ENCODE assay signal across 14 cellular contexts in the genomic region with DNA sequence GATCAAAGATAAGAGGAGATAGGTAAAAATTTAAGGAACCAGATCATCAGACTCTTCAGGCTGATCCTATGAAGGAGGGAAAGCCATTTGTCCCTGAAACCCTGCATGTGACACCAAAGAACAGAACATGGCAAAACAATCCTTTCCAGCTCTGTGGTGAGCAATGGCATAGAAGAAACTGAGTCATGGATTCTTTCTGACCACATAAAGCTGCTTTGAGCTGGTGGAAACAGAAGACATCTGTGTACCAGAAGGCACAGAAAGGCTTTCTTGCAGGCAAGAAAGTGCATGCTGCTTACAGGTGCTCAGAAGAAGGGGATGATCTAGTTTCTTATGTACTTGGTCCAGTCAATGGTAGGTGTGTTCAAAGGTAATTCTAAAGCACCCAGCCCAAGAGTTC. TPM values are rescaled to one million over a fixed set of nuclear protein-coding genes. Genes with fewer than 3 reads are reported as not detected.
DNase-seq lines count a peak whose midpoint lies in the region; ATAC-seq lines count a peak whose summit lies in the region.
"Had no signal": no experiment of that assay in that cellular context is flagged by ENCODE, and none has a peak within 500 bp of the region (broad histone marks: within the 10 kb centered on the region; RNA-seq: fewer than 3 reads in every experiment).

No MANE protein-coding gene starts in this region.

- H3K27me3 ChIP-seq in mesendoderm (ENCODE audit: insufficient read depth, low read length, poor library complexity), result no peaks in the 10 kb centered on the region

- no peak overlapping the region for H2BK15ac ChIP-seq in mesendoderm (replicated peaks; ENCODE audit: low read depth)

- no peak overlapping the region for H3K4me3 ChIP-seq in mesendoderm (ENCODE audit: low read length)

- no peak overlapping the region for H3K27ac ChIP-seq in mesendoderm (ENCODE audit: low read depth, low read length)

- H2AK5ac ChIP-seq in mesendoderm (ENCODE audit: low read length), result no peak overlapping the region

- ATAC-seq in GM18873 (IDR thresholded peaks at IDR 0.05; ENCODE audit: low FRiP score, unreplicated experiment), result no peak

- no peak overlapping the region for H3K23ac ChIP-seq in mesendoderm (ENCODE audit: low read length)

- no peak overlapping the region for H4K5ac ChIP-seq in mesendoderm (ENCODE audit: low read length)

- H3K79me2 ChIP-seq in mesendoderm (ENCODE audit: control insufficient read depth, insufficient read depth, low read length), result no peaks in the 10 kb centered on the region

- no peak overlapping the region for H3K9ac ChIP-seq in mesendoderm (ENCODE audit: low read length)

- H4K8ac ChIP-seq in mesendoderm (ENCODE audit: low read depth, low read length), result no peak overlapping the region

- no peak overlapping the region for H3K4me2 ChIP-seq in mesendoderm (ENCODE audit: low read length)

- H3K4ac ChIP-seq in mesendoderm (ENCODE audit: low read depth, low read length), result no peak overlapping the region

- no peak overlapping the region for H2BK120ac ChIP-seq in mesendoderm (ENCODE audit: low read depth, low read length)

- no peaks in the 10 kb centered on the region for H3K36me3 ChIP-seq in mesendoderm (ENCODE audit: control insufficient read depth, insufficient read depth, low read length)

- DNase-seq in AG20443 (ENCODE audit: low spot score) (peak; percentile 86), GM04503 (ENCODE audit: low read depth) (peak; percentile 72), amniotic epithelial cell (ENCODE audit: low read depth) (peak; percentile 68), glomerular visceral epithelial cell (ENCODE audit: extremely low spot score) (peak; percentile 8), mesendoderm (no peak)
- no peak for DNase-seq in effector CD8-positive, alpha-beta T cell (lab: John Stamatoyannopoulos, UW)
- DNase-seq: activated naive CD4-positive, alpha-beta T cell treated with Interleukin-2 at 50 U/mL for 16 hours; DMS 273 treated with DMSO at 0.1 percent for 48 hours; NCI-H1417 treated with DMSO at 0.1 percent for 48 hours; NCI-H526 treated with DMSO at 0.1 percent for 48 hours; SIG-M5; substantia nigra had no signal

- no peaks in the 10 kb centered on the region for H3K4me1 ChIP-seq in mesendoderm (ENCODE audit: control insufficient read depth, low read depth, low read length)

- no peaks in the 10 kb centered on the region for H3K79me1 ChIP-seq in mesendoderm (ENCODE audit: low read length)

- no peak overlapping the region for H2BK5ac ChIP-seq in mesendoderm (ENCODE audit: low read length)

- H3K56ac ChIP-seq in mesendoderm (ENCODE audit: low read length), result no peak overlapping the region

- no peak overlapping the region for H3K18ac ChIP-seq in mesendoderm (ENCODE audit: low read length)

RNA-seq across cellular contexts. Expression of a gene that starts 45.0 kb away (rescaled TPM):
- 0.39 TPM for polyA plus RNA-seq in mesendoderm (2013, experiment 1 of 2)
- polyA plus RNA-seq in mesendoderm (2013, experiment 2 of 2), result 0.31 TPM

RNA-seq across cellular contexts. Expression of a gene that starts 52.7 kb away (rescaled TPM):
- not detected for polyA plus RNA-seq in mesendoderm (2013, experiment 1 of 2)
- polyA plus RNA-seq in mesendoderm (2013, experiment 2 of 2), result not detected
- polyA plus RNA-seq: H1 had no signal

RNA-seq across cellular contexts. Expression of a gene that starts 59.3 kb away (rescaled TPM):
- polyA plus RNA-seq in mesendoderm (2013, experiment 1 of 2), result not detected
- not detected for polyA plus RNA-seq in mesendoderm (2013, experiment 2 of 2)
- polyA plus RNA-seq: H1 had no signal

Comparison
In these comparisons a context has a peak if more than half of its experiments do, and no peak if none do; other contexts are left out.
1. DNase-seq: peak in AG20443 (single experiment), GM04503 (single experiment), amniotic epithelial cell (single experiment) and glomerular visceral epithelial cell (single experiment); none in mesendoderm (single experiment) and effector CD8-positive, alpha-beta T cell (single experiment).